In genomic region chr3:66497982-66498671, GRCh38 we compare ENCODE assay signal across 9 cellular contexts. TPM values are rescaled to one million over a fixed set of nuclear protein-coding genes. Genes with fewer than 3 reads are reported as not detected.
DNase-seq lines count a peak whose midpoint lies in the region; ATAC-seq and TF ChIP-seq lines count a peak whose summit lies in the region.
"Had no signal": no experiment of that assay in that cellular context is flagged by ENCODE, and none has a peak within 500 bp of the region (broad histone marks: within the 10 kb centered on the region; RNA-seq: fewer than 3 reads in every experiment).

No MANE protein-coding gene starts in this region.

- H3K4me1 ChIP-seq in left ventricle myocardium inferior: peaks cover 82% of the 10 kb centered on the region
- peaks cover 34% of the 10 kb centered on the region for H3K4me1 ChIP-seq in mucosa of stomach (ENCODE audit: control insufficient read depth, insufficient read depth, low read length)
- no peaks in the 10 kb centered on the region for H3K4me1 ChIP-seq in uterus

- H3K9me3 ChIP-seq in left ventricle myocardium inferior (replicated peaks): no peaks in the 10 kb centered on the region
- H3K9me3 ChIP-seq in mucosa of stomach (ENCODE audit: control insufficient read depth, low read length): no peaks in the 10 kb centered on the region
- no peaks in the 10 kb centered on the region for H3K9me3 ChIP-seq in uterus

- H3K27ac Mint-ChIP-seq in MCF 10A (ENCODE audit: low read depth, unreplicated experiment): no peak overlapping the region

- H3K9ac ChIP-seq in mucosa of stomach (ENCODE audit: low read length): peak overlapping the region; percentile 62

- TF ChIP-seq CTCF in left ventricle myocardium inferior (IDR thresholded peaks at IDR 0.05; ENCODE audit: borderline replicate concordance) (no peak), MCF 10A (IDR thresholded peaks at IDR 0.05; ENCODE audit: unreplicated experiment) (no peak), uterus (IDR thresholded peaks at IDR 0.05) (no peak)

- POLR2A ChIA-PET in MCF 10A (lab: Yijun Ruan, JAX): interaction anchor here (0.8 to 1.7 kb wide), 4 partner anchors 7 to 68 kb away, joined by 3 to 5 read pairs (median 4); no protein-coding TSS in a partner anchor

- no peak for ATAC-seq in left cardiac atrium
- no peak for ATAC-seq in HG03469 (IDR thresholded peaks at IDR 0.05; ENCODE audit: unreplicated experiment)

- H3K27ac ChIP-seq in left ventricle myocardium inferior (replicated peaks) (peak overlapping the region; percentile 96), uterus (peak overlapping the region; percentile 94 to 96)

- H3K27me3 ChIP-seq in left ventricle myocardium inferior (ENCODE audit: low read depth) (no peaks in the 10 kb centered on the region), mucosa of stomach (ENCODE audit: control insufficient read depth, insufficient read depth, low read length) (no peaks in the 10 kb centered on the region), uterus (no peaks in the 10 kb centered on the region)

- H3K36me3 ChIP-seq in left ventricle myocardium inferior (no peaks in the 10 kb centered on the region), mucosa of stomach (ENCODE audit: control insufficient read depth, insufficient read depth, low read length) (no peaks in the 10 kb centered on the region), uterus (no peaks in the 10 kb centered on the region)

- TF ChIP-seq POLR2A in uterus (IDR thresholded peaks at IDR 0.05): no peak

- CTCF ChIA-PET in MCF 10A (lab: Yijun Ruan, JAX): interaction anchor here (0.7 to 0.8 kb wide), 2 partner anchors 93 to 244 kb away, joined by 3 read pairs; no protein-coding TSS in a partner anchor

- H3K4me3 ChIP-seq in left ventricle myocardium inferior (peak overlapping the region; percentile 93), mucosa of stomach (ENCODE audit: low read length) (no peak overlapping the region), uterus (peak overlapping the region in 1 of 2 donors; percentile 97)

- H3K36me3 Mint-ChIP-seq in MCF 10A (ENCODE audit: insufficient read depth, unreplicated experiment): no peaks in the 10 kb centered on the region

- no peaks in the 10 kb centered on the region for H3K27me3 Mint-ChIP-seq in MCF 10A (ENCODE audit: insufficient read depth, unreplicated experiment)

- peaks cover 50% of the 10 kb centered on the region for H3K4me1 Mint-ChIP-seq in MCF 10A (ENCODE audit: insufficient read depth, unreplicated experiment)

- BruUV-seq in MCF 10A (replicated peaks; lab: Mats Ljungman, UMichigan): no TSS peak

- H3K4me3 Mint-ChIP-seq in MCF 10A (ENCODE audit: unreplicated experiment): peak overlapping the region; percentile 79

- intact Hi-C loops in left ventricle myocardium inferior (cut with micrococcal nuclease): no loop called here
- intact Hi-C loops in left cardiac atrium (cut with DNase I): loop anchor here in 1 of 2 donors (5.0 kb wide), 1 partner anchor 91 kb away; no protein-coding TSS in a partner anchor
- intact Hi-C loops in MCF 10A (cut with micrococcal nuclease): no loop called here
- intact Hi-C loops in uterus (cut with DNase I; ENCODE audit: low total_unique reads): no loop called here

- DNase-seq in left ventricle myocardium inferior (no peak), left cardiac atrium (no peak), MCF 10A (ENCODE audit: unreplicated experiment) (no peak), uterus (no peak), GM19238 (ENCODE audit: insufficient read length, low spot score) (no peak), hippocampal formation (lab: John Stamatoyannopoulos, UW) (no peak)
- DNase-seq: NCI-H510A had no signal

- H3K9me3 Mint-ChIP-seq in MCF 10A (ENCODE audit: unreplicated experiment): no peaks in the 10 kb centered on the region

RNA-seq across cellular contexts. Expression of gene LRIG1, which starts 2.7 kb away (rescaled TPM):
- total RNA-seq in left ventricle myocardium inferior (137 TPM), left cardiac atrium (100 to 1,000 TPM in 1 of 2 donors, 10 to 100 TPM in 1; 88.8 to 115 TPM), MCF 10A (2022) (15.2 and 17.2 TPM in 2 replicates), uterus (100 to 1,000 TPM in 2 of 4 donors, 10 to 100 TPM in 2; 20.9 to 108 (median 69.6) TPM)
